Comparison of ENCODE assay signal across 32 cellular contexts in genomic region chr20:64140421-64140820, GRCh38. TPM values are rescaled to one million over a fixed set of nuclear protein-coding genes. Genes with fewer than 3 reads are reported as not detected.
A peak's percentile ranks its signal among the peaks of the same experiment; 100 is the strongest.
DNase-seq lines count a peak whose midpoint lies in the region; FAIRE-seq and TF ChIP-seq lines count a peak whose summit lies in the region.
"Had no signal": no experiment of that assay in that cellular context is flagged by ENCODE, and none has a peak within 500 bp of the region (broad histone marks: within the 10 kb centered on the region; RNA-seq: fewer than 3 reads in every experiment).

No MANE protein-coding gene starts in this region.

- CTCF ChIA-PET in activated naive CD4-positive, alpha-beta T cell treated with anti-CD3 and anti-CD28 coated beads, Interleukin-2, amount 10 ng/mL, durations not matched to agents 7 days and 5 days (lab: Charles Lee): no interaction called here
- CTCF ChIA-PET in HEK293 (lab: Yijun Ruan, JAX): interaction anchor here (1.8 kb wide), 1 partner anchor 20 kb away, joined by 5 read pairs; no protein-coding TSS in a partner anchor

- FAIRE-seq in kidney (lab: Jason Lieb, UNC): no peak
- FAIRE-seq: A204.1 had no signal

- DNase-seq in activated naive CD4-positive, alpha-beta T cell treated with anti-CD3 and anti-CD28 coated beads, Interleukin-2, amount 10 ng/mL, durations not matched to agents 7 days and 5 days: peak; percentile 13
- DNase-seq in activated naive CD4-positive, alpha-beta T cell (lab: John Stamatoyannopoulos, UW): no peak
- DNase-seq in kidney (peak; percentile 32), posterior vena cava (ENCODE audit: low spot score) (peak; percentile 56), D341Med (ENCODE audit: low spot score) (no peak), NCI-H187 (lab: John Stamatoyannopoulos, UW) (no peak), HK-2 (ENCODE audit: unreplicated experiment) (no peak)
- DNase-seq: activated CD4-positive, alpha-beta memory T cell treated with anti-CD3 and anti-CD28 coated beads for 36 hours; anterior cingulate cortex; colonic mucosa; DMS79 treated with DMSO at 0.1 percent for 48 hours; effector CD4-positive, alpha-beta T cell; GDM1; IMR-90; left ventricle myocardium inferior; NCI-H1436; stimulated activated naive CD4-positive, alpha-beta T cell; uterus had no signal

- H3K9me3 ChIP-seq in HEK293 (ENCODE audit: control insufficient read depth, insufficient read depth, low read depth, low read length): no peaks in the 10 kb centered on the region
- no peaks in the 10 kb centered on the region for H3K9me3 ChIP-seq in kidney (ENCODE audit: control insufficient read depth in 1 of 2, low read length in 2 of 2)
- H3K9me3 ChIP-seq: colonic mucosa, uterus had no signal

- no peaks in the 10 kb centered on the region for H3K36me3 ChIP-seq in HEK293 (ENCODE audit: control insufficient read depth in 2 of 2, insufficient read depth in 1 of 2, low read length in 2 of 2)
- H3K36me3 ChIP-seq in kidney (ENCODE audit: control insufficient read depth in 1 of 2, insufficient read depth in 2 of 2, low read length in 2 of 2): no peaks in the 10 kb centered on the region
- H3K36me3 ChIP-seq: colonic mucosa, gastroesophageal sphincter, HAP-1, left ventricle myocardium inferior, thoracic aorta, uterus had no signal

- no peak overlapping the region for H3K4me3 ChIP-seq in HEK293 (ENCODE audit: low read depth, low read length)
- no peak overlapping the region for H3K4me3 ChIP-seq in kidney (ENCODE audit: low read length in 2 of 2)
- H3K4me3 ChIP-seq: colonic mucosa, gastroesophageal sphincter, HAP-1, left ventricle myocardium inferior, skin epidermis, thoracic aorta, uterus had no signal

- no peak for TF ChIP-seq CTCF in HEK293 (tag by site-specific recombination; IDR thresholded peaks at IDR 0.05)
- no peak for TF ChIP-seq CTCF in kidney (IDR thresholded peaks at IDR 0.05; ENCODE audit: borderline replicate concordance, extremely low read depth, insufficient read depth)

- peaks cover 4% of the 10 kb centered on the region for H3K36me3 Mint-ChIP-seq in activated naive CD4-positive, alpha-beta T cell treated with anti-CD3 and anti-CD28 coated beads, Interleukin-2, amount 10 ng/mL, durations not matched to agents 7 days and 5 days
- H3K36me3 Mint-ChIP-seq: CD14-positive monocyte had no signal

- no peak overlapping the region for H3K27ac Mint-ChIP-seq in activated naive CD4-positive, alpha-beta T cell treated with anti-CD3 and anti-CD28 coated beads, Interleukin-2, amount 10 ng/mL, durations not matched to agents 7 days and 5 days
- H3K27ac Mint-ChIP-seq: activated CD4-positive, alpha-beta memory T cell treated with anti-CD3 and anti-CD28 coated beads for 36 hours had no signal

- H3K27ac ChIP-seq in HEK293 (ENCODE audit: extremely low read depth, low read depth, low read length) (no peak overlapping the region), kidney (ENCODE audit: low read depth in 2 of 2, low read length in 2 of 2) (no peak overlapping the region)
- H3K27ac ChIP-seq: colonic mucosa, gastroesophageal sphincter, left ventricle myocardium inferior, skin epidermis, thoracic aorta, uterus had no signal

- no peak overlapping the region for H3K4me3 Mint-ChIP-seq in activated naive CD4-positive, alpha-beta T cell treated with anti-CD3 and anti-CD28 coated beads, Interleukin-2, amount 10 ng/mL, durations not matched to agents 7 days and 5 days
- H3K4me3 Mint-ChIP-seq: activated CD4-positive, alpha-beta memory T cell treated with anti-CD3 and anti-CD28 coated beads for 36 hours; CD14-positive monocyte had no signal

- POLR2A ChIA-PET in HEK293 (lab: Yijun Ruan, JAX): interaction anchor here (0.6 kb wide), 1 partner anchor 111 kb away, joined by 3 read pairs; no protein-coding TSS in a partner anchor

- peaks cover 17% of the 10 kb centered on the region for H3K9me3 Mint-ChIP-seq in activated naive CD4-positive, alpha-beta T cell treated with anti-CD3 and anti-CD28 coated beads, Interleukin-2, amount 10 ng/mL, durations not matched to agents 7 days and 5 days

- H3K27me3 Mint-ChIP-seq in activated naive CD4-positive, alpha-beta T cell treated with anti-CD3 and anti-CD28 coated beads, Interleukin-2, amount 10 ng/mL, durations not matched to agents 7 days and 5 days: peaks cover 6% of the 10 kb centered on the region

- H3K4me1 ChIP-seq in HEK293 (ENCODE audit: control insufficient read depth, insufficient read depth, low read length) (no peaks in the 10 kb centered on the region), kidney (ENCODE audit: control insufficient read depth in 1 of 2, insufficient read depth in 1 of 2, low read depth in 1 of 2, low read length in 2 of 2) (no peaks in the 10 kb centered on the region)
- H3K4me1 ChIP-seq: Caco-2, colonic mucosa, gastroesophageal sphincter, left ventricle myocardium inferior, uterus had no signal

- no peaks in the 10 kb centered on the region for H3K4me1 Mint-ChIP-seq in activated naive CD4-positive, alpha-beta T cell treated with anti-CD3 and anti-CD28 coated beads, Interleukin-2, amount 10 ng/mL, durations not matched to agents 7 days and 5 days
- H3K4me1 Mint-ChIP-seq: CD14-positive monocyte had no signal

- intact Hi-C loops in kidney (cut with DNase I): no loop called here
- intact Hi-C loops in posterior vena cava (cut with DNase I): no loop called here

- no peak overlapping the region for H3K9ac ChIP-seq in kidney (ENCODE audit: low read length in 2 of 2)

TF ChIP-seq in HEK293, 187 proteins besides CTCF, POLR2A, EP300 and RAD21:
- TF ChIP-seq ZNF133 (tag by site-specific recombination; IDR thresholded peaks at IDR 0.05) (no peak), EGR2 (tag by site-specific recombination; IDR thresholded peaks at IDR 0.05; ENCODE audit: low read depth) (peak; percentile 94), ZNF707 (tag by site-specific recombination; IDR thresholded peaks at IDR 0.05) (no peak), PRDM2 (tag by site-specific recombination; IDR thresholded peaks at IDR 0.05; ENCODE audit: borderline replicate concordance) (no peak), ZFHX2 (tag by site-specific recombination; conservative IDR thresholded peaks at IDR 0.05) (peak; percentile 91)

RNA-seq across cellular contexts. Expression of gene MYT1, which starts 23.8 kb away (rescaled TPM):
- total RNA-seq in kidney (not detected), posterior vena cava (not detected)
- not detected for polyA plus RNA-seq in kidney (ENCODE audit: insufficient read depth, low read depth, low replicate concordance)
- total RNA-seq: activated CD4-positive, alpha-beta memory T cell treated with anti-CD3 and anti-CD28 coated beads for 36 hours; IMR-90; LHCN-M2; myocyte; NCI-H460; osteoblast; T-helper 2 cell treated with Interferon-gamma antibody and Interleukin-4, amounts not matched to agents 100 ng/mL and 5 ng/mL, for 36 hours; thoracic aorta had no signal
- polyA plus RNA-seq: CD14-positive monocyte, IMR-90 had no signal

RNA-seq across cellular contexts. Expression of gene NPBWR2, which starts 33.1 kb away (rescaled TPM):
- total RNA-seq in kidney (not detected), posterior vena cava (not detected)
- polyA plus RNA-seq in kidney (ENCODE audit: insufficient read depth, low read depth, low replicate concordance): not detected
- total RNA-seq: activated CD4-positive, alpha-beta memory T cell treated with anti-CD3 and anti-CD28 coated beads for 36 hours; activated naive CD4-positive, alpha-beta T cell treated with anti-CD3 and anti-CD28 coated beads, Interleukin-2, amount 50 U/mL, for 72 hours; Caco-2; colonic mucosa; gastroesophageal sphincter; IMR-90; left ventricle myocardium inferior; LHCN-M2; myocyte; NCI-H460; osteoblast; T-helper 2 cell treated with Interferon-gamma antibody and Interleukin-4, amounts not matched to agents 100 ng/mL and 5 ng/mL, for 36 hours; thoracic aorta; uterus had no signal
- polyA plus RNA-seq: CD14-positive monocyte, IMR-90 had no signal

RNA-seq across cellular contexts. Expression of gene LKAAEAR1, which starts 56.2 kb away (rescaled TPM):
- total RNA-seq in kidney: 0.31 TPM
- polyA plus RNA-seq in kidney (ENCODE audit: insufficient read depth, low read depth, low replicate concordance): not detected
- not detected for total RNA-seq in posterior vena cava
- total RNA-seq: activated CD4-positive, alpha-beta memory T cell treated with anti-CD3 and anti-CD28 coated beads for 36 hours; activated naive CD4-positive, alpha-beta T cell treated with anti-CD3 and anti-CD28 coated beads, Interleukin-2, amount 50 U/mL, for 72 hours; Caco-2; colonic mucosa; IMR-90; left ventricle myocardium inferior; NCI-H460; thoracic aorta; uterus had no signal

Comparison
In these comparisons a context has a peak if more than half of its experiments do, and no peak if none do; other contexts are left out.
1. DNase-seq: peak in activated naive CD4-positive, alpha-beta T cell treated with anti-CD3 and anti-CD28 coated beads, Interleukin-2, amount 10 ng/mL, durations not matched to agents 7 days and 5 days (single experiment), kidney (single experiment) and posterior vena cava (single experiment); none in activated naive CD4-positive, alpha-beta T cell (0 of 4), D341Med (single experiment), NCI-H187 (0 of 2) and HK-2 (single experiment).